8 cellular contexts compared by ENCODE assay signal in genomic region chr17:63549946-63550815, GRCh38. TPM values are rescaled to one million over a fixed set of nuclear protein-coding genes. Genes with fewer than 3 reads are reported as not detected.
A peak's percentile ranks its signal among the peaks of the same experiment; 100 is the strongest.
DNase-seq lines count a peak whose midpoint lies in the region; ATAC-seq and TF ChIP-seq lines count a peak whose summit lies in the region.

Gene DCAF7 (plus strand): TSS chr17:63550477. CDS start chr17:63550678, 201 bp downstream.

- H3K27me3 Mint-ChIP-seq in GM23338 (ENCODE audit: insufficient read depth, low read depth, poor library complexity) = peaks cover 9% of the 10 kb centered on the region
- H3K27me3 Mint-ChIP-seq in naive thymus-derived CD4-positive, alpha-beta T cell = peaks cover 0 to 2% (median 0%) of the 10 kb centered on the region in 5 donors
- H3K27me3 Mint-ChIP-seq in stimulated activated naive B cell treated with anti-CD40 and anti-IgM and Interleukin-4, amounts not matched to agents 10 μg/mL and 1 μg/mL and 100 μg/mL, for 72 hours = no peaks in the 10 kb centered on the region

- H3K36me3 ChIP-seq in DOHH2 (ENCODE audit: control insufficient read depth, low read length) (peaks cover 29% of the 10 kb centered on the region), GM23338 (ENCODE audit: insufficient read depth) (no peaks in the 10 kb centered on the region)
- H3K36me3 ChIP-seq in naive thymus-derived CD4-positive, alpha-beta T cell (ENCODE audit: control insufficient read depth in 2 of 3, insufficient read depth in 3 of 3, low read length in 3 of 3) = peaks cover 0 to 7% (median 5%) of the 10 kb centered on the region in 3 experiments

- intact Hi-C loops in naive thymus-derived CD4-positive, alpha-beta T cell (cut with micrococcal nuclease) = loop anchor here (1.0 to 5.0 kb wide), 23 partner anchors 27 to 957 kb away; partner anchors contain the start of genes CYB561 (in 2 of the 2), KCNH6 (in 2 of the 2), MAP3K3 (in 2 of the 2) and STRADA (in 2 of the 2)

- H3K4me1 ChIP-seq in DOHH2 (ENCODE audit: control insufficient read depth, low read length) (peaks cover 20% of the 10 kb centered on the region), GM23338 (ENCODE audit: insufficient read depth) (peaks cover 21% of the 10 kb centered on the region)
- peaks cover 18 to 27% of the 10 kb centered on the region in 2 donors for H3K4me1 ChIP-seq in naive thymus-derived CD4-positive, alpha-beta T cell (ENCODE audit: control insufficient read depth in 2 of 2, insufficient read depth in 2 of 2, low read length in 2 of 2)

- H3K4me2 ChIP-seq in DOHH2 (ENCODE audit: low read length) (peak within 1 kb of the TSS; percentile 89), GM23338 (peak within 1 kb of the TSS; percentile 95)

- H3F3A ChIP-seq in DOHH2 (ENCODE audit: control insufficient read depth, insufficient read depth) = no peaks in the 10 kb centered on the region
- peaks cover 4% of the 10 kb centered on the region; the same call in 1 of the 2 replicates for H3F3A ChIP-seq in GM23338 (replicated peaks; ENCODE audit: low read depth)

- H3K9me2 ChIP-seq in DOHH2 (replicated peaks; ENCODE audit: control insufficient read depth, low read length) (no peaks in the 10 kb centered on the region), GM23338 (ENCODE audit: insufficient read depth) (no peaks in the 10 kb centered on the region)

- H3K9me3 Mint-ChIP-seq in GM23338 = no peaks in the 10 kb centered on the region
- H3K9me3 Mint-ChIP-seq in naive thymus-derived CD4-positive, alpha-beta T cell = no peaks in the 10 kb centered on the region
- no peaks in the 10 kb centered on the region for H3K9me3 Mint-ChIP-seq in stimulated activated naive B cell treated with anti-CD40 and anti-IgM and Interleukin-4, amounts not matched to agents 10 μg/mL and 1 μg/mL and 100 μg/mL, for 72 hours

- H2AFZ ChIP-seq in GM23338 = peak within 1 kb of the TSS; percentile 95

- H4K20me1 ChIP-seq in DOHH2 (ENCODE audit: control insufficient read depth, insufficient read depth, low read depth, low read length) (peaks cover 24% of the 10 kb centered on the region; the same call in 1 of the 2 replicates), GM23338 (replicated peaks; ENCODE audit: insufficient read depth) (peaks cover 26% of the 10 kb centered on the region)

- no peaks in the 10 kb centered on the region for H3K9me3 ChIP-seq in DOHH2 (ENCODE audit: control insufficient read depth, insufficient read depth, low read length)
- no peaks in the 10 kb centered on the region for H3K9me3 ChIP-seq in naive thymus-derived CD4-positive, alpha-beta T cell (ENCODE audit: control insufficient read depth in 2 of 3, low read length in 3 of 3)

- H3K79me2 ChIP-seq in DOHH2 (ENCODE audit: control insufficient read depth, low read length) (peaks cover 57% of the 10 kb centered on the region), GM23338 (replicated peaks; ENCODE audit: insufficient read depth) (peaks cover 48% of the 10 kb centered on the region)

- peak; percentile 100 for DNase-seq in GM23338 (ENCODE audit: low spot score)
- DNase-seq in LHCN-M2 (ENCODE audit: low read depth) = peak; percentile 100
- peak; percentile 100 for DNase-seq in RPMI8226
- peak; percentile 96 to 99 for DNase-seq in activated T-helper 1 cell treated with anti-CD3 and anti-CD28 coated beads, Interleukin-2, amount 50 U/mL, for 16 hours (ENCODE audit: low read depth in 1 of 2, low spot score in 1 of 2)
- DNase-seq in fibroblast of gingiva (ENCODE audit: low read depth) = peak; percentile 100
- peak; percentile 93 to 99 (median 99) for DNase-seq in naive thymus-derived CD4-positive, alpha-beta T cell
- DNase-seq in stimulated activated naive B cell treated with anti-CD40 and anti-IgM and Interleukin-4, amounts not matched to agents 10 μg/mL and 1 μg/mL and 100 μg/mL, for 72 hours = peak; percentile 100

- POLR2A ChIA-PET in naive thymus-derived CD4-positive, alpha-beta T cell (lab: Charles Lee) = interaction anchor here (0.5 to 2.5 kb wide), 9 partner anchors 8 to 585 kb away, joined by 3 to 13 read pairs (median 3); partner anchors contain the start of gene TACO1

- H3K27me3 ChIP-seq in DOHH2 (ENCODE audit: control insufficient read depth, low read length) = no peaks in the 10 kb centered on the region
- no peaks in the 10 kb centered on the region for H3K27me3 ChIP-seq in GM23338 (ENCODE audit: insufficient read depth)
- H3K27me3 ChIP-seq in naive thymus-derived CD4-positive, alpha-beta T cell (ENCODE audit: control insufficient read depth in 2 of 2, insufficient read depth in 2 of 2, low read length in 2 of 2) = no peaks in the 10 kb centered on the region

- peaks cover 16% of the 10 kb centered on the region; the same call in 2 of the 3 replicates for H3K4me1 Mint-ChIP-seq in GM23338
- H3K4me1 Mint-ChIP-seq in naive thymus-derived CD4-positive, alpha-beta T cell = peaks cover 32 to 50% (median 41%) of the 10 kb centered on the region in 7 donors
- H3K4me1 Mint-ChIP-seq in stimulated activated naive B cell treated with anti-CD40 and anti-IgM and Interleukin-4, amounts not matched to agents 10 μg/mL and 1 μg/mL and 100 μg/mL, for 72 hours = peaks cover 19 to 35% of the 10 kb centered on the region in 2 donors

- H3K4me3 ChIP-seq in DOHH2 (ENCODE audit: low read length) = peak within 1 kb of the TSS; percentile 98
- H3K4me3 ChIP-seq in GM23338 = peak within 1 kb of the TSS; percentile 84
- peak within 1 kb of the TSS; percentile 93 for H3K4me3 ChIP-seq in naive thymus-derived CD4-positive, alpha-beta T cell (ENCODE audit: low read length)

- peaks cover 3% of the 10 kb centered on the region; the same call in 1 of the 3 replicates for H3K36me3 Mint-ChIP-seq in GM23338 (ENCODE audit: low read depth)
- peaks cover 0 to 8% (median 3%) of the 10 kb centered on the region in 5 donors for H3K36me3 Mint-ChIP-seq in naive thymus-derived CD4-positive, alpha-beta T cell
- H3K36me3 Mint-ChIP-seq in stimulated activated naive B cell treated with anti-CD40 and anti-IgM and Interleukin-4, amounts not matched to agents 10 μg/mL and 1 μg/mL and 100 μg/mL, for 72 hours = peaks cover 7 to 9% of the 10 kb centered on the region in 2 donors

- peak within 1 kb of the TSS; percentile 97 for H3K4me3 Mint-ChIP-seq in GM23338
- H3K4me3 Mint-ChIP-seq in naive thymus-derived CD4-positive, alpha-beta T cell = peak within 1 kb of the TSS; percentile 85 to 99 (median 98)
- peak within 1 kb of the TSS; percentile 97 to 99 for H3K4me3 Mint-ChIP-seq in stimulated activated naive B cell treated with anti-CD40 and anti-IgM and Interleukin-4, amounts not matched to agents 10 μg/mL and 1 μg/mL and 100 μg/mL, for 72 hours

- H3K27ac Mint-ChIP-seq in GM23338 = peak within 1 kb of the TSS; percentile 98
- H3K27ac Mint-ChIP-seq in naive thymus-derived CD4-positive, alpha-beta T cell = peak within 1 kb of the TSS; percentile 94 to 97 (median 96)
- H3K27ac Mint-ChIP-seq in stimulated activated naive B cell treated with anti-CD40 and anti-IgM and Interleukin-4, amounts not matched to agents 10 μg/mL and 1 μg/mL and 100 μg/mL, for 72 hours = peak within 1 kb of the TSS; percentile 98

- H3K27ac ChIP-seq in DOHH2 (ENCODE audit: low read depth, low read length) (peak within 1 kb of the TSS; percentile 76), GM23338 (ENCODE audit: low read depth) (peak within 1 kb of the TSS; percentile 82)
- H3K27ac ChIP-seq in naive thymus-derived CD4-positive, alpha-beta T cell (ENCODE audit: low read depth, low read length) = peak within 1 kb of the TSS; percentile 90

- CTCF ChIA-PET in naive thymus-derived CD4-positive, alpha-beta T cell (lab: Charles Lee) = interaction anchor here (0.6 kb wide), 3 partner anchors 61 to 163 kb away, joined by 3 to 6 read pairs (median 4); no protein-coding TSS in a partner anchor

- TF ChIP-seq CTCF in DOHH2 (IDR thresholded peaks at IDR 0.05; ENCODE audit: low read depth, low read length, poor library complexity, severe bottlenecking) (no peak), GM23338 (conservative IDR thresholded peaks at IDR 0.05; ENCODE audit: low read depth in 2 of 2) (no peak)

- peak; percentile 90 for ATAC-seq in GM23338
- ATAC-seq in naive thymus-derived CD4-positive, alpha-beta T cell = peak; percentile 97
- peak; percentile 96 for ATAC-seq in stimulated activated naive B cell treated with anti-CD40 and anti-IgM and Interleukin-4, amounts not matched to agents 10 μg/mL and 1 μg/mL and 100 μg/mL, for 72 hours (replicated peaks)

TF ChIP-seq in GM23338, 12 proteins besides CTCF, POLR2A, EP300 and RAD21 (continues in another document):
- TF ChIP-seq POLR2AphosphoS5 (IDR thresholded peaks at IDR 0.05; ENCODE audit: low read depth) = peak; percentile 76
- TF ChIP-seq ETS1 (IDR thresholded peaks at IDR 0.05) = peak; percentile 12; the same call in 1 of the 2 replicates

RNA-seq across cellular contexts. Expression of gene DCAF7, which starts in this region (rescaled TPM):
- 51.0 and 60.1 TPM in 2 replicates for total RNA-seq in GM23338 (2014; rRNA removed; shearing (Covaris generic))
- 31.3 and 33.2 TPM in 2 replicates for polyA plus RNA-seq in GM23338 (2016; fragmentation: Nextera tagmentation; extraction: Ambion mirVana)
- 33.7 and 41.0 TPM in 2 replicates for total RNA-seq in LHCN-M2 (2014; rRNA removed)
- 35.4 TPM for polyA plus RNA-seq in LHCN-M2 (2012)
- 100 to 1,000 TPM in 1 of 5 experiments, 10 to 100 TPM in 4; 26.0 to 128 (median 70.0) TPM for total RNA-seq in naive thymus-derived CD4-positive, alpha-beta T cell
- 10 to 100 TPM; 56.0 to 83.0 TPM for polyA plus RNA-seq in naive thymus-derived CD4-positive, alpha-beta T cell

Comparison
In these comparisons a context has a peak if more than half of its experiments do, and no peak if none do; other contexts are left out.
1. Peak in every context shown above with its lines: DNase-seq, ATAC-seq, H3K4me3 ChIP-seq and H3K27ac ChIP-seq.